Comparison of ENCODE assay signal across 12 cellular contexts in genomic region chr14:55412686-55413085, GRCh38. TPM values are rescaled to one million over a fixed set of nuclear protein-coding genes. Genes with fewer than 3 reads are reported as not detected.
DNase-seq lines count a peak whose midpoint lies in the region; ATAC-seq, FAIRE-seq and TF ChIP-seq lines count a peak whose summit lies in the region.
"Had no signal": no experiment of that assay in that cellular context is flagged by ENCODE, and none has a peak within 500 bp of the region (broad histone marks: within the 10 kb centered on the region; RNA-seq: fewer than 3 reads in every experiment).

No MANE protein-coding gene starts in this region.

- H3K4me2 ChIP-seq in GM12878 (ENCODE audit: control insufficient read depth, insufficient read depth) = no peak overlapping the region

- TF ChIP-seq CTCF in HFFc6 (IDR thresholded peaks at IDR 0.05) (no peak), GM12878 (IDR thresholded peaks at IDR 0.05 in 2 of 3, conservative IDR thresholded peaks at IDR 0.05 in 1 of 3; ENCODE audit: control insufficient read depth in 2 of 3, extremely low read depth in 1 of 3, insufficient read depth in 1 of 3, low read depth in 3 of 3, low read length in 3 of 3) (no peak), BE2C (IDR thresholded peaks at IDR 0.05; ENCODE audit: low read depth, low read length) (no peak)

- peak overlapping the region in 2 of 3 donors; percentile 5 to 13 for H3K27ac Mint-ChIP-seq in CD4-positive, CD25-positive, alpha-beta regulatory T cell
- H3K27ac Mint-ChIP-seq in HFFc6 = 0 out of 2 replicates have a peak overlapping the region, but pooled peaks have one; percentile 20
- peak overlapping the region in 6 of 9 donors; percentile 86 to 95 (median 90) for H3K27ac Mint-ChIP-seq in naive thymus-derived CD4-positive, alpha-beta T cell

- in situ Hi-C loops in GM12878 (cut with MboI) = no loop called here

- no peak for TF ChIP-seq POLR2A in GM12878 (IDR thresholded peaks at IDR 0.05; ENCODE audit: low read depth, low read length)

- no peak for TF ChIP-seq EP300 in GM12878 (IDR thresholded peaks at IDR 0.05; ENCODE audit: borderline replicate concordance in 1 of 2, control insufficient read depth in 1 of 2, low read depth in 2 of 2, low read length in 2 of 2)

- CTCF ChIA-PET in GM12878 (lab: Yijun Ruan, JAX) = interaction anchor here (0.6 to 2.0 kb wide), 4 partner anchors 12 to 201 kb away, joined by 3 to 9 read pairs (median 4); no protein-coding TSS in a partner anchor
- CTCF ChIA-PET in naive thymus-derived CD4-positive, alpha-beta T cell (lab: Charles Lee) = interaction anchor here (0.5 kb wide), 1 partner anchor 9 kb away, joined by 8 read pairs; no protein-coding TSS in a partner anchor

- 66% methylated on average over 5 of the region's 5 CpGs for WGBS in GM12878 (ENCODE audit: insufficient coverage, insufficient replicate concordance, low lambda C conversion rate, missing lambda C conversion rate)

- SMC1A ChIA-PET in GM12878 (lab: Charles Lee; ENCODE audit: uncharacterized antibody, unreplicated experiment) = interaction anchor here (0.8 to 0.9 kb wide), 2 partner anchors 79 to 357 kb away, joined by 4 read pairs; no protein-coding TSS in a partner anchor

- H4K20me1 ChIP-seq in GM12878 (ENCODE audit: control insufficient read depth, insufficient read depth) = no peaks in the 10 kb centered on the region

- intact Hi-C loops in GM12878 (cut with micrococcal nuclease; ENCODE audit: unreplicated experiment) = loop anchor here (5.0 kb wide), 1 partner anchor 140 kb away; the partner anchor contains the start of gene FBXO34
- intact Hi-C loops in naive thymus-derived CD4-positive, alpha-beta T cell (cut with micrococcal nuclease) = loop anchor here (1.0 to 10.0 kb wide), 4 partner anchors 18 to 908 kb away; partner anchors contain the start of genes CGRRF1 (in 1 of the 2), DLGAP5 (in 1 of the 2) and MAPK1IP1L (in 1 of the 2)

- H3K4me1 ChIP-seq in CD4-positive, CD25-positive, alpha-beta regulatory T cell (ENCODE audit: control insufficient read depth, insufficient read depth, low read length, poor library complexity, severe bottlenecking) = peaks cover 30% of the 10 kb centered on the region
- H3K4me1 ChIP-seq in GM12878 (ENCODE audit: control insufficient read depth, insufficient read depth, low read length) = peaks cover 3% of the 10 kb centered on the region
- peaks cover 11 to 16% of the 10 kb centered on the region in 2 donors for H3K4me1 ChIP-seq in naive thymus-derived CD4-positive, alpha-beta T cell (ENCODE audit: control insufficient read depth in 2 of 2, insufficient read depth in 2 of 2, low read length in 2 of 2)
- peaks cover 3% of the 10 kb centered on the region for H3K4me1 ChIP-seq in BE2C

- ATAC-seq in CD4-positive, CD25-positive, alpha-beta regulatory T cell (ENCODE audit: low read depth in 2 of 2) = no peak
- no peak for ATAC-seq in GM12878
- no peak for ATAC-seq in naive thymus-derived CD4-positive, alpha-beta T cell
- no peak for ATAC-seq in GM21529 (IDR thresholded peaks at IDR 0.05; ENCODE audit: unreplicated experiment)

- no peaks in the 10 kb centered on the region for H3K36me3 Mint-ChIP-seq in CD4-positive, CD25-positive, alpha-beta regulatory T cell
- no peaks in the 10 kb centered on the region for H3K36me3 Mint-ChIP-seq in HFFc6 (ENCODE audit: low read depth)
- peaks cover 0 to under 1% (median 0%) of the 10 kb centered on the region in 5 donors for H3K36me3 Mint-ChIP-seq in naive thymus-derived CD4-positive, alpha-beta T cell
- H3K36me3 Mint-ChIP-seq: activated CD4-positive, alpha-beta memory T cell treated with anti-CD3 and anti-CD28 coated beads for 36 hours had no signal

- BruUV-seq in GM12878 (replicated peaks; lab: Mats Ljungman, UMichigan) = no TSS peak

- H3K27me3 ChIP-seq in CD4-positive, CD25-positive, alpha-beta regulatory T cell (ENCODE audit: control insufficient read depth, insufficient read depth, low read length) = no peaks in the 10 kb centered on the region
- no peaks in the 10 kb centered on the region for H3K27me3 ChIP-seq in GM12878 (replicated peaks in 1 of 2; ENCODE audit: control insufficient read depth in 2 of 2, insufficient read depth in 2 of 2, low read length in 1 of 2)
- H3K27me3 ChIP-seq in naive thymus-derived CD4-positive, alpha-beta T cell (ENCODE audit: control insufficient read depth in 2 of 2, insufficient read depth in 2 of 2, low read length in 2 of 2) = no peaks in the 10 kb centered on the region
- no peaks in the 10 kb centered on the region for H3K27me3 ChIP-seq in BE2C

- FAIRE-seq in GM12878 (lab: Jason Lieb, UNC) = peak; percentile 27

- no peak overlapping the region for H3K27ac ChIP-seq in CD4-positive, CD25-positive, alpha-beta regulatory T cell (ENCODE audit: insufficient read depth, low read length, poor library complexity, severe bottlenecking)
- no peak overlapping the region for H3K27ac ChIP-seq in GM12878 (ENCODE audit: control insufficient read depth, insufficient read depth)
- no peak overlapping the region for H3K27ac ChIP-seq in naive thymus-derived CD4-positive, alpha-beta T cell (ENCODE audit: low read depth, low read length)

- no peaks in the 10 kb centered on the region for H3K9me3 Mint-ChIP-seq in CD4-positive, CD25-positive, alpha-beta regulatory T cell
- no peaks in the 10 kb centered on the region for H3K9me3 Mint-ChIP-seq in HFFc6
- no peaks in the 10 kb centered on the region for H3K9me3 Mint-ChIP-seq in naive thymus-derived CD4-positive, alpha-beta T cell
- H3K9me3 Mint-ChIP-seq: activated CD4-positive, alpha-beta memory T cell treated with anti-CD3 and anti-CD28 coated beads for 36 hours had no signal

- peak overlapping the region; percentile 13; the same call in 1 of the 2 replicates for H2AFZ ChIP-seq in GM12878 (ENCODE audit: control insufficient read depth, low read depth, low read length)

- POLR2A ChIA-PET in GM12878 (lab: Charles Lee) = interaction anchor here (1.0 kb wide), 1 partner anchor 67 kb away, joined by 3 read pairs; no protein-coding TSS in a partner anchor
- POLR2A ChIA-PET in naive thymus-derived CD4-positive, alpha-beta T cell (lab: Charles Lee) = no interaction called here

- H3K9ac ChIP-seq in GM12878 (ENCODE audit: control insufficient read depth, insufficient read depth, low read length) = no peak overlapping the region

- H3K4me1 Mint-ChIP-seq in CD4-positive, CD25-positive, alpha-beta regulatory T cell = peaks cover 28 to 39% (median 33%) of the 10 kb centered on the region in 4 donors
- H3K4me1 Mint-ChIP-seq in HFFc6 (ENCODE audit: low read depth) = peaks cover 39% of the 10 kb centered on the region
- peaks cover 26 to 52% (median 35%) of the 10 kb centered on the region in 7 donors for H3K4me1 Mint-ChIP-seq in naive thymus-derived CD4-positive, alpha-beta T cell

- H3K36me3 ChIP-seq in CD4-positive, CD25-positive, alpha-beta regulatory T cell (ENCODE audit: control insufficient read depth, insufficient read depth, low read length) = no peaks in the 10 kb centered on the region
- H3K36me3 ChIP-seq in GM12878 (ENCODE audit: control insufficient read depth in 2 of 2, insufficient read depth in 2 of 2, low read length in 1 of 2) (no peaks in the 10 kb centered on the region), BE2C (no peaks in the 10 kb centered on the region)
- H3K36me3 ChIP-seq in naive thymus-derived CD4-positive, alpha-beta T cell (ENCODE audit: control insufficient read depth in 2 of 3, insufficient read depth in 3 of 3, low read length in 3 of 3) = peaks cover 0 to 7% (median 0%) of the 10 kb centered on the region in 3 experiments

- peak overlapping the region; percentile 89 for H3K4me3 ChIP-seq in CD4-positive, CD25-positive, alpha-beta regulatory T cell (ENCODE audit: low read depth, low read length)
- H3K4me3 ChIP-seq in GM12878 (no peak overlapping the region), BE2C (ENCODE audit: low read depth, low read length) (no peak overlapping the region)
- H3K4me3 ChIP-seq in naive thymus-derived CD4-positive, alpha-beta T cell (ENCODE audit: low read length) = no peak overlapping the region

- RAD21 ChIA-PET in GM12878 (lab: Charles Lee; ENCODE audit: unreplicated experiment) = interaction anchor here (2.4 kb wide), 1 partner anchor 142 kb away, joined by 10 read pairs; the partner anchor contains the start of gene FBXO34

- peak overlapping the region; percentile 76 to 94 (median 92) for H3K4me3 Mint-ChIP-seq in CD4-positive, CD25-positive, alpha-beta regulatory T cell
- H3K4me3 Mint-ChIP-seq in HFFc6 = peak overlapping the region; percentile 92; the same call in 1 of the 2 replicates
- peak overlapping the region; percentile 13 to 94 (median 92) for H3K4me3 Mint-ChIP-seq in naive thymus-derived CD4-positive, alpha-beta T cell

- H3K79me2 ChIP-seq in GM12878 (ENCODE audit: control insufficient read depth, insufficient read depth, low read length) = peaks cover 9% of the 10 kb centered on the region

- H3K9me3 ChIP-seq in CD4-positive, CD25-positive, alpha-beta regulatory T cell (ENCODE audit: control insufficient read depth in 2 of 2, low read length in 2 of 2) = no peaks in the 10 kb centered on the region
- H3K9me3 ChIP-seq in GM12878 (replicated peaks; ENCODE audit: control insufficient read depth, insufficient read depth, low read length) = no peaks in the 10 kb centered on the region
- H3K9me3 ChIP-seq in naive thymus-derived CD4-positive, alpha-beta T cell (ENCODE audit: control insufficient read depth in 2 of 3, low read length in 3 of 3) = no peaks in the 10 kb centered on the region
- H3K9me3 ChIP-seq in BE2C = no peaks in the 10 kb centered on the region

- TF ChIP-seq RAD21 in GM12878 (IDR thresholded peaks at IDR 0.05; ENCODE audit: insufficient read depth, low read depth, low read length) = no peak

- peaks cover 22% of the 10 kb centered on the region for H3K27me3 Mint-ChIP-seq in CD4-positive, CD25-positive, alpha-beta regulatory T cell
- peaks cover 3% of the 10 kb centered on the region for H3K27me3 Mint-ChIP-seq in HFFc6 (ENCODE audit: insufficient read depth)
- H3K27me3 Mint-ChIP-seq in naive thymus-derived CD4-positive, alpha-beta T cell = peaks cover 0 to 5% (median 0%) of the 10 kb centered on the region in 5 donors
- H3K27me3 Mint-ChIP-seq: activated CD4-positive, alpha-beta memory T cell treated with anti-CD3 and anti-CD28 coated beads for 36 hours had no signal

- DNase-seq in CD4-positive, CD25-positive, alpha-beta regulatory T cell = no peak
- DNase-seq in HFFc6 (no peak), GM12878 (ENCODE audit: low read depth, low spot score) (no peak), BE2C (no peak), UCSD-AML1 (lab: John Stamatoyannopoulos, UW; ENCODE audit: unreplicated experiment) (no peak), NCI-H1694 (lab: John Stamatoyannopoulos, UW) (no peak)
- DNase-seq in naive thymus-derived CD4-positive, alpha-beta T cell = no peak
- DNase-seq: activated CD4-positive, alpha-beta memory T cell treated with anti-CD3 and anti-CD28 coated beads for 36 hours; DMS79; stimulated activated CD4-positive, alpha-beta T cell treated with anti-CD3 and anti-CD28 coated beads, Interleukin-15, amount 100 ng/mL, for 24 hours; substantia nigra had no signal

RNA-seq across cellular contexts. Expression of gene ATG14, which starts 1.1 kb away (rescaled TPM):
- total RNA-seq in CD4-positive, CD25-positive, alpha-beta regulatory T cell = 19.0 TPM
- 1 to 10 TPM; 5.8 to 9.3 (median 5.9) TPM for polyA plus RNA-seq in CD4-positive, CD25-positive, alpha-beta regulatory T cell
- total RNA-seq in HFFc6 (2021; fragmentation: NEBNext Ultra II Directional; extraction: Animal tissue kit (Norgen Biotek cat#: 25700)) = 1 to 10 TPM; 7.9 to 9.2 (median 8.5) TPM
- 15.0 and 16.2 TPM in 2 replicates for total RNA-seq in GM12878 (2013; cell fraction: nucleolus; rRNA removed)
- total RNA-seq in GM12878 (2014; rRNA removed) = 6.3 and 7.3 TPM in 2 replicates
- total RNA-seq in GM12878 (2014; rRNA removed; fragmentation: Illumina TruSeq; extraction: Trizol) = 5.5 TPM in 2 replicates
- total RNA-seq in GM12878 (2021) = 4.3 and 4.5 TPM in 2 replicates
- polyA plus RNA-seq in GM12878 (2011; ENCODE audit: low read depth) = 3.6 TPM
- polyA plus RNA-seq in GM12878 (2011; rRNA removed) = 5.6 and 7.4 TPM in 2 replicates
- polyA plus RNA-seq in GM12878 (2011; cell fraction: cytosol; rRNA removed) = 2.7 and 3.0 TPM in 2 replicates
- 8.6 and 8.7 TPM in 2 replicates for polyA plus RNA-seq in GM12878 (2011; cell fraction: nucleus; rRNA removed)
- polyA plus RNA-seq in GM12878 (2012) = 4.1 and 4.6 TPM in 2 replicates
- polyA plus RNA-seq in GM12878 (2014; fragmentation: Illumina TruSeq; extraction: Trizol) = 5.9 and 6.6 TPM in 2 replicates
- polyA plus RNA-seq in GM12878 (2014; fragmentation: Nextera tagmentation; extraction: Ambion mirVana) = 1 to 10 TPM; 1.1 to 1.4 TPM
- 6.4 TPM in 2 replicates for polyA plus RNA-seq in GM12878 (2014; rRNA removed)
- 1 to 10 TPM; 1.8 to 2.1 TPM for polyA plus RNA-seq in GM12878 (2016; fragmentation: Nextera tagmentation; extraction: Ambion mirVana)
- polyA minus RNA-seq in GM12878 (2011; rRNA and poly(A)+ RNA removed) = 3.7 and 4.1 TPM in 2 replicates
- 1.6 and 1.7 TPM in 2 replicates for polyA minus RNA-seq in GM12878 (2011; cell fraction: cytosol; rRNA and poly(A)+ RNA removed)
- 2.7 and 4.0 TPM in 2 replicates for polyA minus RNA-seq in GM12878 (2011; cell fraction: nucleus; rRNA and poly(A)+ RNA removed)
- total RNA-seq in naive thymus-derived CD4-positive, alpha-beta T cell = 10 to 100 TPM in 4 of 5 experiments, 1 to 10 TPM in 1; 7.8 to 19.6 (median 18.8) TPM
- polyA plus RNA-seq in naive thymus-derived CD4-positive, alpha-beta T cell = 1 to 10 TPM; 5.0 to 8.0 TPM
- 2.5 TPM for polyA plus RNA-seq in BE2C (2012; ENCODE audit: insufficient read depth, insufficient read length, low read depth)

RNA-seq across cellular contexts. Expression of gene TBPL2, which starts 27.7 kb away (rescaled TPM):
- total RNA-seq in CD4-positive, CD25-positive, alpha-beta regulatory T cell = not detected
- not detected for polyA plus RNA-seq in CD4-positive, CD25-positive, alpha-beta regulatory T cell
- not detected for total RNA-seq in HFFc6 (2021; fragmentation: NEBNext Ultra II Directional; extraction: Animal tissue kit (Norgen Biotek cat#: 25700))
- not detected in 2 replicates for total RNA-seq in GM12878 (2013; cell fraction: nucleolus; rRNA removed)
- total RNA-seq in GM12878 (2014; rRNA removed) (not detected in 2 replicates), GM12878 (2014; rRNA removed; fragmentation: Illumina TruSeq; extraction: Trizol) (not detected in 2 replicates), GM12878 (2021) (0.41 TPM in 1 of 2 replicates, not detected in the other)
- not detected for polyA plus RNA-seq in GM12878 (2011; ENCODE audit: low read depth)
- polyA plus RNA-seq in GM12878 (2011; rRNA removed) (not detected in 2 replicates), GM12878 (2014; fragmentation: Illumina TruSeq; extraction: Trizol) (not detected in 2 replicates), GM12878 (2014; fragmentation: Nextera tagmentation; extraction: Ambion mirVana) (not detected), GM12878 (2014; rRNA removed) (not detected in 2 replicates), GM12878 (2016; fragmentation: Nextera tagmentation; extraction: Ambion mirVana) (not detected)
- polyA plus RNA-seq in GM12878 (2011; cell fraction: cytosol; rRNA removed) = not detected in 2 replicates
- polyA plus RNA-seq in GM12878 (2011; cell fraction: nucleus; rRNA removed) = not detected in 2 replicates
- polyA plus RNA-seq in GM12878 (2012) = not detected in 2 replicates
- polyA minus RNA-seq in GM12878 (2011; rRNA and poly(A)+ RNA removed) = not detected in 2 replicates
- not detected in 2 replicates for polyA minus RNA-seq in GM12878 (2011; cell fraction: cytosol; rRNA and poly(A)+ RNA removed)
- polyA minus RNA-seq in GM12878 (2011; cell fraction: nucleus; rRNA and poly(A)+ RNA removed) = not detected in 2 replicates
- not detected for total RNA-seq in naive thymus-derived CD4-positive, alpha-beta T cell
- polyA plus RNA-seq in naive thymus-derived CD4-positive, alpha-beta T cell = not detected
- polyA plus RNA-seq in BE2C (2012; ENCODE audit: insufficient read depth, insufficient read length, low read depth) = not detected
- total RNA-seq: activated CD4-positive, alpha-beta memory T cell treated with anti-CD3 and anti-CD28 coated beads for 36 hours had no signal

Comparison
In these comparisons a context has a peak if more than half of its experiments do, and no peak if none do; other contexts are left out.
1. H3K27ac Mint-ChIP-seq: peak in every context shown above with its lines; median percentile 90 in naive thymus-derived CD4-positive, alpha-beta T cell; 20 in HFFc6; 9 in CD4-positive, CD25-positive, alpha-beta regulatory T cell.